8 cellular contexts compared by ENCODE assay signal in genomic region chr21:38993561-38993960, GRCh38.
A peak's percentile ranks its signal among the peaks of the same experiment; 100 is the strongest.
DNase-seq lines count a peak whose midpoint lies in the region; ATAC-seq and TF ChIP-seq lines count a peak whose summit lies in the region.

No MANE protein-coding gene starts in this region.

- TF ChIP-seq CTCF in adrenal gland (IDR thresholded peaks at IDR 0.05) (no peak), heart left ventricle (IDR thresholded peaks at IDR 0.05) (no peak)

- H3K27me3 ChIP-seq in adrenal gland = no peaks in the 10 kb centered on the region
- no peaks in the 10 kb centered on the region for H3K27me3 ChIP-seq in heart left ventricle

- H3K4me3 ChIP-seq in adrenal gland (no peak overlapping the region), heart left ventricle (no peak overlapping the region), skeletal muscle cell (ENCODE audit: low read depth, low read length) (no peak overlapping the region)

- no peaks in the 10 kb centered on the region for H3K36me3 ChIP-seq in adrenal gland (replicated peaks in 1 of 2)
- H3K36me3 ChIP-seq in heart left ventricle = no peaks in the 10 kb centered on the region

- H3K27ac ChIP-seq in adrenal gland = peak overlapping the region in 2 of 5 donors; percentile 72 to 76
- H3K27ac ChIP-seq in heart left ventricle = peak overlapping the region; percentile 12 to 91 (median 78)
- H3K27ac ChIP-seq in caudate nucleus (ENCODE audit: low read depth, low read length) = no peak overlapping the region

- TF ChIP-seq POLR2A in adrenal gland (IDR thresholded peaks at IDR 0.05) (no peak), heart left ventricle (IDR thresholded peaks at IDR 0.05) (no peak)

- H3K9me3 ChIP-seq in adrenal gland (replicated peaks in 1 of 3) (no peaks in the 10 kb centered on the region), heart left ventricle (no peaks in the 10 kb centered on the region)

- ATAC-seq in heart left ventricle = peak; percentile 32 to 70 (median 48)
- ATAC-seq in GM21423 (IDR thresholded peaks at IDR 0.05; ENCODE audit: unreplicated experiment) = no peak

- intact Hi-C loops in adrenal gland (cut with DNase I) = no loop called here
- intact Hi-C loops in heart left ventricle (cut with DNase I) = loop anchor here in 7 of 10 donors (5.0 to 10.0 kb wide), 6 partner anchors 66 to 249 kb away; partner anchors contain the start of gene ETS2 (in 2 of the 7)

- 27 to 36% (median 29%) methylated on average over 4 of the region's 4 CpGs for WGBS in adrenal gland, 4 donors
- 19 to 24% (median 21%) methylated on average over 4 of the region's 4 CpGs for WGBS in heart left ventricle, 4 donors

- H3K4me1 ChIP-seq in adrenal gland (replicated peaks in 1 of 2) (peaks cover 0 to 40% of the 10 kb centered on the region in 2 donors), heart left ventricle (peaks cover 14 to 97% (median 85%) of the 10 kb centered on the region in 12 donors)

- peak; percentile 88 for DNase-seq in GM03348 (ENCODE audit: low spot score)
- DNase-seq in adrenal gland = peak in 6 of 7 donors; percentile 70 to 88 (median 80)
- DNase-seq in heart left ventricle = peak in 4 of 5 donors; percentile 69 to 81 (median 74)
- peak; percentile 81 for DNase-seq in skeletal muscle cell (ENCODE audit: low read depth)
- DNase-seq in activated CD8-positive, alpha-beta memory T cell treated with anti-CD3 and anti-CD28 coated beads for 24 hours = no peak
- no peak for DNase-seq in NCI-H1092 (lab: John Stamatoyannopoulos, UW)
- no peak for DNase-seq in caudate nucleus (lab: John Stamatoyannopoulos, UW)

Comparison
In these comparisons a context has a peak if more than half of its experiments do, and no peak if none do; other contexts are left out.
1. DNase-seq: peak in GM03348 (single experiment), adrenal gland (6 of 7), heart left ventricle (4 of 5) and skeletal muscle cell (single experiment); none in activated CD8-positive, alpha-beta memory T cell treated with anti-CD3 and anti-CD28 coated beads for 24 hours (single experiment), NCI-H1092 (single experiment) and caudate nucleus (0 of 61).
2. intact Hi-C loops: an anchor here in heart left ventricle (5.0 to 10.0 kb wide); none called in adrenal gland.